Comparison of ENCODE assay signal across 27 cellular contexts in genomic region chr2:62627667-62628066, GRCh38.
A peak's percentile ranks its signal among the peaks of the same experiment; 100 is the strongest.
DNase-seq lines count a peak whose midpoint lies in the region; ATAC-seq and TF ChIP-seq lines count a peak whose summit lies in the region.
"Had no signal": no experiment of that assay in that cellular context is flagged by ENCODE, and none has a peak within 500 bp of the region (broad histone marks: within the 10 kb centered on the region; RNA-seq: fewer than 3 reads in every experiment).

No MANE protein-coding gene starts in this region.

- H3K4me1 ChIP-seq in endodermal cell (ENCODE audit: control insufficient read depth, insufficient read depth, low read length) = no peaks in the 10 kb centered on the region
- H3K4me1 ChIP-seq in right lobe of liver = no peaks in the 10 kb centered on the region
- H3K4me1 ChIP-seq: SJSA1 had no signal

- peaks cover 3% of the 10 kb centered on the region for H3K36me3 Mint-ChIP-seq in endodermal cell (ENCODE audit: low read depth)
- H3K36me3 Mint-ChIP-seq: CD8-positive, alpha-beta T cell had no signal

- peak; percentile 47 to 77 (median 74) for ATAC-seq in right lobe of liver
- ATAC-seq in HG03108 (IDR thresholded peaks at IDR 0.05; ENCODE audit: unreplicated experiment) = no peak
- ATAC-seq: CD8-positive, alpha-beta T cell; PC-3 had no signal

- H3K9ac ChIP-seq in endodermal cell (ENCODE audit: extremely low read depth, low read length, poor library complexity, severe bottlenecking) = no peak overlapping the region

- H3K9me3 ChIP-seq in endodermal cell (ENCODE audit: control insufficient read depth, low read length) (peaks cover 8% of the 10 kb centered on the region), right lobe of liver (no peaks in the 10 kb centered on the region)
- H3K9me3 ChIP-seq: SJSA1 had no signal

- TF ChIP-seq POLR2A in right lobe of liver (IDR thresholded peaks at IDR 0.05) (no peak), lower leg skin (IDR thresholded peaks at IDR 0.05) (no peak)

- DNase-seq in ELF-1 (ENCODE audit: low read depth, low spot score) (peak; percentile 51), NCI-H69 (lab: John Stamatoyannopoulos, UW) (peak; percentile 3), endodermal cell (peak; percentile 52), right lobe of liver (no peak), mesenteric fat pad (ENCODE audit: low spot score) (no peak), lower leg skin (ENCODE audit: low spot score in 2 of 2) (no peak)
- no peak for DNase-seq in activated T-cell treated with anti-CD3 and anti-CD28 coated beads, Interleukin-2, amount 50 U/mL, for 1 hour
- DNase-seq: Caco-2; CD8-positive, alpha-beta T cell; EL; GF-D8; HFFc6; NCI-H1092; NCI-H1417 treated with DMSO at 0.1 percent for 48 hours; NCI-H1694 treated with DMSO at 0.1 percent for 48 hours; NCI-H2081; NCI-H2171; NCI-H226; NCI-H510A; PC-3; Right ventricle myocardium superior had no signal

- H3K27ac ChIP-seq in endodermal cell (ENCODE audit: low read depth, low read length) (no peak overlapping the region), right lobe of liver (no peak overlapping the region)
- H3K27ac ChIP-seq: 22Rv1, C4-2B, HL-60, SJSA1 had no signal

- peaks cover 27% of the 10 kb centered on the region for H3K9me3 Mint-ChIP-seq in endodermal cell
- H3K9me3 Mint-ChIP-seq: CD8-positive, alpha-beta T cell had no signal

- H3K27me3 Mint-ChIP-seq in endodermal cell (ENCODE audit: insufficient read depth) = no peaks in the 10 kb centered on the region

- intact Hi-C loops in right lobe of liver (cut with DNase I) = no loop called here
- intact Hi-C loops in lower leg skin (cut with DNase I; ENCODE audit: low total_unique reads) = no loop called here

- H3K4me1 Mint-ChIP-seq in endodermal cell = no peaks in the 10 kb centered on the region
- H3K4me1 Mint-ChIP-seq: B cell had no signal

- H3K27me3 ChIP-seq in endodermal cell (ENCODE audit: control insufficient read depth, insufficient read depth, low read length, poor library complexity, severe bottlenecking) = no peaks in the 10 kb centered on the region
- no peaks in the 10 kb centered on the region for H3K27me3 ChIP-seq in right lobe of liver
- H3K27me3 ChIP-seq: SJSA1 had no signal

- H3K36me3 ChIP-seq in endodermal cell (ENCODE audit: control insufficient read depth, insufficient read depth, low read length) = no peaks in the 10 kb centered on the region
- no peaks in the 10 kb centered on the region for H3K36me3 ChIP-seq in right lobe of liver
- H3K36me3 ChIP-seq: SJSA1 had no signal

- TF ChIP-seq CTCF in endodermal cell (conservative IDR thresholded peaks at IDR 0.05) (peak; percentile 30), right lobe of liver (IDR thresholded peaks at IDR 0.05) (no peak), lower leg skin (IDR thresholded peaks at IDR 0.05) (no peak)

- H3K27ac Mint-ChIP-seq in endodermal cell = no peak overlapping the region
- H3K27ac Mint-ChIP-seq: B cell; CD8-positive, alpha-beta T cell; HFFc6 had no signal

- 77 to 86% methylated on average over 4 to 5 of the region's 5 CpGs for WGBS in endodermal cell (ENCODE audit: insufficient coverage in 1 of 2, insufficient read length in 1 of 2), 2 experiments
- 57% methylated on average over 5 of the region's 5 CpGs for WGBS in right lobe of liver (ENCODE audit: insufficient coverage, low coverage, low lambda C conversion rate, missing lambda C conversion rate)
- WGBS in lower leg skin, 2 donors = 71 to 79% methylated on average over 5 of the region's 5 CpGs

- H3K4me3 Mint-ChIP-seq in endodermal cell = no peak overlapping the region
- H3K4me3 Mint-ChIP-seq: B cell; CD8-positive, alpha-beta T cell; HFFc6 had no signal

- no peak overlapping the region for H3K4me3 ChIP-seq in endodermal cell (ENCODE audit: low read length)
- no peak overlapping the region for H3K4me3 ChIP-seq in right lobe of liver
- H3K4me3 ChIP-seq in lower leg skin (ENCODE audit: low read depth, poor library complexity, severe bottlenecking) = no peak overlapping the region
- H3K4me3 ChIP-seq: SJSA1 had no signal

Comparison
In these comparisons a context has a peak if more than half of its experiments do, and no peak if none do; other contexts are left out.
1. DNase-seq: peak in ELF-1 (single experiment), NCI-H69 (single experiment) and endodermal cell (single experiment); none in right lobe of liver (0 of 3), mesenteric fat pad (single experiment), lower leg skin (0 of 2) and activated T-cell treated with anti-CD3 and anti-CD28 coated beads, Interleukin-2, amount 50 U/mL, for 1 hour (single experiment).